Comparison of ENCODE assay signal across 12 cellular contexts in the genomic region with DNA sequence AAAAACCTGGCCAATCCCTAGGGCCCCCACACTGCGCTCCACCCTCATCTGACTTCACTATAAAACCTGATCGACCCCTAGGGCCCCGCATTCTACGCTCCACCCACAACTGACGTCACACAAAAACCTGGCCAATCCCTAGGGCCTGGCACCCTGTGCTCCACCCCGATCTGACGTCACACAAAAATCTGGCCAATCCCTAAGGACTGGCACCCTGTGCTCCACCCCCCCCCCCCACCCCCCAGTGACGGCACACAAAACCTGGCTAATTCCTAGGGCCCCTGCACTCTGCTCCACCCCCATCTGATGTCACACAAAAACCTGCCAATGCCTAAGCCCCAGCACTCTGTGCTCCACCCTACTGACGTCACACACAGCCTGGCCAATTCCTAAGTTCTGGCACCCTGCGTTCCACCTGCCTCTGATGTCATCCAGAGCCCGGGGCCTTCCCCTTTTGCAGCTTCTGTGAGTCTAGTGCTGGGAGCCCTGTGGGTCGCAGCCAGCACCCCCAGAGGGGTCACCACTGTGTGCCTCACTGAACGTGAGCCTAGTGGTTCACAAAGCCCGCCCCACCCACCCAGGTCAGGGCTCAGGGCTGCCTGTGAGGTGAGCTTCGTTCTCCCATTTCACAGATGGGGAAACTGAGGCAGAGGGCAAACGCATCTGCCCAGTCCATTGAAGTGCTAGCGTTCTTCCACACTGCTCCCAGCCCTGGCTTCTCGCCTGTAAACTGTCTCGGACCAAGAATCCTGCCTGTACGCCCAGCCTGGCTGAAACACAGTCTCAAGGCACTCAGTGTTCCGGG. TPM values are rescaled to one million over a fixed set of nuclear protein-coding genes. Genes with fewer than 3 reads are reported as not detected.
DNase-seq lines count a peak whose midpoint lies in the region; ATAC-seq and TF ChIP-seq lines count a peak whose summit lies in the region.
"Had no signal": no experiment of that assay in that cellular context is flagged by ENCODE, and none has a peak within 500 bp of the region (broad histone marks: within the 10 kb centered on the region; RNA-seq: fewer than 3 reads in every experiment).

No MANE protein-coding gene starts in this region.

- in situ Hi-C loops in GM23248 (cut with MboI), result no loop called here

- ATAC-seq in upper lobe of right lung (no peak), HG03460 (IDR thresholded peaks at IDR 0.05; ENCODE audit: unreplicated experiment) (no peak)
- ATAC-seq: lower lobe of right lung had no signal

- H3F3A ChIP-seq in GM23248 (ENCODE audit: insufficient read depth), result no peaks in the 10 kb centered on the region

- H3K9ac ChIP-seq in GM23248, result no peak overlapping the region
- H3K9ac ChIP-seq in fibroblast of lung (ENCODE audit: insufficient read depth, low read length), result no peak overlapping the region

- H3K9me3 ChIP-seq in GM23248 (ENCODE audit: low read depth), result no peaks in the 10 kb centered on the region
- no peaks in the 10 kb centered on the region for H3K9me3 ChIP-seq in fibroblast of lung (ENCODE audit: control insufficient read depth, insufficient read depth, low read depth, low read length)
- no peaks in the 10 kb centered on the region for H3K9me3 ChIP-seq in upper lobe of right lung
- H3K9me3 ChIP-seq: lower lobe of right lung, tibial nerve had no signal

- TF ChIP-seq CTCF in fibroblast of lung (conservative IDR thresholded peaks at IDR 0.05 in 1 of 2, IDR thresholded peaks at IDR 0.05 in 1 of 2; ENCODE audit: low read depth in 1 of 2, low read length in 2 of 2) (no peak), upper lobe of right lung (IDR thresholded peaks at IDR 0.05) (no peak)

- H3K27ac ChIP-seq in GM23248, result no peak overlapping the region
- H3K27ac ChIP-seq in fibroblast of lung (ENCODE audit: insufficient read depth, low read length), result no peak overlapping the region
- no peak overlapping the region for H3K27ac ChIP-seq in upper lobe of right lung
- H3K27ac ChIP-seq: 22Rv1, lower lobe of right lung, tibial nerve had no signal

- no peak overlapping the region for H3K4me2 ChIP-seq in GM23248 (ENCODE audit: unreplicated experiment)
- no peak overlapping the region for H3K4me2 ChIP-seq in fibroblast of lung (ENCODE audit: extremely low read depth, insufficient read depth, low read length)

- H3K36me3 ChIP-seq in GM23248 (ENCODE audit: low read depth) (no peaks in the 10 kb centered on the region), fibroblast of lung (ENCODE audit: control insufficient read depth, insufficient read depth, low read length) (no peaks in the 10 kb centered on the region), upper lobe of right lung (no peaks in the 10 kb centered on the region)
- H3K36me3 ChIP-seq: lower lobe of right lung, tibial nerve had no signal

- H3K9me2 ChIP-seq in GM23248 (ENCODE audit: insufficient read depth), result no peaks in the 10 kb centered on the region

- H2AFZ ChIP-seq in GM23248 (no peak overlapping the region), fibroblast of lung (ENCODE audit: low read length) (no peak overlapping the region)

- H3K4me1 ChIP-seq in GM23248 (ENCODE audit: insufficient read depth) (no peaks in the 10 kb centered on the region), fibroblast of lung (ENCODE audit: control insufficient read depth, extremely low read depth, insufficient read depth, low read length) (no peaks in the 10 kb centered on the region), upper lobe of right lung (no peaks in the 10 kb centered on the region)
- H3K4me1 ChIP-seq: lower lobe of right lung had no signal

- H3K27me3 ChIP-seq in GM23248 (replicated peaks; ENCODE audit: insufficient read depth), result peaks cover 10% of the 10 kb centered on the region; the same call in 1 of the 2 replicates
- H3K27me3 ChIP-seq in fibroblast of lung (ENCODE audit: control insufficient read depth, insufficient read depth, low read length), result peaks cover 10% of the 10 kb centered on the region
- peaks cover 12% of the 10 kb centered on the region for H3K27me3 ChIP-seq in upper lobe of right lung

- 43 to 49% methylated on average over 14 to 21 of the region's 21 CpGs for WGBS in GM23248 (ENCODE audit: low coverage in 1 of 2, low lambda C conversion rate in 2 of 2, missing lambda C conversion rate in 2 of 2), 2 experiments

- H3K4me3 ChIP-seq in GM23248 (no peak overlapping the region), fibroblast of lung (replicated peaks in 1 of 4; ENCODE audit: control extremely low read depth in 1 of 4, insufficient read depth in 1 of 4, low read depth in 3 of 4, low read length in 4 of 4) (no peak overlapping the region), upper lobe of right lung (no peak overlapping the region)
- H3K4me3 ChIP-seq: lower lobe of right lung, tibial nerve had no signal

- no peaks in the 10 kb centered on the region for H3K79me2 ChIP-seq in GM23248 (ENCODE audit: insufficient read depth)
- no peaks in the 10 kb centered on the region for H3K79me2 ChIP-seq in fibroblast of lung (ENCODE audit: control insufficient read depth, insufficient read depth, low read length)

- H4K20me1 ChIP-seq in GM23248 (ENCODE audit: insufficient read depth), result no peaks in the 10 kb centered on the region
- H4K20me1 ChIP-seq in fibroblast of lung (ENCODE audit: control insufficient read depth, extremely low read depth, insufficient read depth, low read length), result no peaks in the 10 kb centered on the region

- intact Hi-C loops in upper lobe of right lung (cut with DNase I), result no loop called here

- DNase-seq in DMS153 (lab: John Stamatoyannopoulos, UW) (peak; percentile 39), DMS153 treated with DMSO at 0.1 percent for 48 hours (lab: John Stamatoyannopoulos, UW; ENCODE audit: unreplicated experiment) (no peak), GM23248 (peak; percentile 54), OCI-M1 (lab: John Stamatoyannopoulos, UW) (peak; percentile 28), fibroblast of lung (ENCODE audit: low read depth in 2 of 2) (peak; percentile 21 to 22), upper lobe of right lung (no peak), NK-92 (lab: John Stamatoyannopoulos, UW; ENCODE audit: unreplicated experiment) (no peak)
- DNase-seq: lower lobe of right lung; stimulated activated CD4-positive, alpha-beta T cell treated with anti-CD3 and anti-CD28 coated beads, Interleukin-12 subunit alpha, Interleukin-12 subunit beta, amount 100 ng/mL, for 4 hours had no signal

RNA-seq across cellular contexts. Expression of a gene that starts 40.6 kb away (rescaled TPM):
- 10.6 and 12.2 TPM in 2 replicates for total RNA-seq in GM23248 (2014; rRNA removed; shearing (Covaris generic))
- 6.4 and 7.5 TPM in 2 replicates for polyA plus RNA-seq in GM23248 (2016; fragmentation: Nextera tagmentation; extraction: Ambion mirVana)
- 48.0 and 60.1 TPM in 2 replicates for total RNA-seq in fibroblast of lung
- polyA plus RNA-seq in fibroblast of lung, result 11.0 and 11.7 TPM in 2 replicates
- polyA plus RNA-seq in fibroblast of lung (2012), result 15.6 and 22.9 TPM in 2 replicates
- 5.8 and 26.0 TPM in 2 replicates for polyA minus RNA-seq in fibroblast of lung (ENCODE audit: low replicate concordance)
- 37.6 TPM for total RNA-seq in upper lobe of right lung

Comparison
In these comparisons a context has a peak if more than half of its experiments do, and no peak if none do; other contexts are left out.
1. DNase-seq: peak in DMS153 (single experiment), GM23248 (single experiment), OCI-M1 (single experiment) and fibroblast of lung (2 of 2); none in DMS153 treated with DMSO at 0.1 percent for 48 hours (single experiment), upper lobe of right lung (single experiment) and NK-92 (single experiment).